ENCODE assay signal across 10 cellular contexts in the genomic region with DNA sequence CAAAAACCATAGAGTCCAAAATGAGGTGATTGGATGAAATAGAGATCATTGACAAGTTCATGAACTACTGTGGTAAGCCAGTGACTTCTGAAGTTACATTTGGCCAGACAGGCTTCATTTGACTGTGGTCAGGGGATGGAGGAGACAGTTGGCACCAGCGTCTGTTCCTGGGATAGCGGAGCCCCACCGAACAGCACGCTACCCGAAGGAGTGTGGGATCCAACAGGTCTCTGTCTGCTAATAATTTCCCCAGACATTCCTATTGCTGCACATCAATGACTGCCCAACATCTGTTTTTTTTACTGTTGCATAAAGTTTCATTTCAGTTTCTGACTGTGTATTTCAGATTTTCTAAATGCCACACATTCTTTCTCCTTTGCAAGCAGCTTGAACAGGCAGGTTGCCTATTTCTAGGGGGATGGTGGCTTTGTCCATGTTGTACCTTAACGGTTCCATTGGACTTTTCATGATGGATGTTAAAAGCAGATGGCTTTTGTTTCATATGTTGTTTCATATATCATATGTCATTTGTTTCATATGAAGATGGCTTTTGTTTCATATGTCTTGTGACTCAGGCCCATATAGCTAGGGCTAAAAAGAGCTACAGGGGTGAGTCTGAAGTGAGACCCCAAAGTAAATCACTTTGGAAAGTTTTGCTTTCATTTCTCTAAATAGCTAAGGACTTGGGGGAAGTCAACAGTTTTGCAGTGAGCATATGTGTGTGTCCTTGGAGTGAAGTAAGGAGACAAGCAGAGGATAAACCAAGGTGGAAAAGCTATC.
DNase-seq lines count a peak whose midpoint lies in the region; ATAC-seq and TF ChIP-seq lines count a peak whose summit lies in the region.
"Had no signal": no experiment of that assay in that cellular context is flagged by ENCODE, and none has a peak within 500 bp of the region (broad histone marks: within the 10 kb centered on the region; RNA-seq: fewer than 3 reads in every experiment).

No MANE protein-coding gene starts in this region.

- POLR2A ChIA-PET in OCI-LY7 (lab: Charles Lee): interaction anchor here (0.5 to 5.1 kb wide), 8 partner anchors 9 to 85 kb away, joined by 3 to 42 read pairs (median 5); no protein-coding TSS in a partner anchor

- no peak overlapping the region for H3K4me3 ChIP-seq in GM12865 (ENCODE audit: low read depth, low read length)
- peak overlapping the region; percentile 18 for H3K4me3 ChIP-seq in OCI-LY7 (ENCODE audit: low read depth, low read length, poor library complexity, severe bottlenecking)

- ATAC-seq in activated CD4-positive, CD25-positive, alpha-beta regulatory T cell treated with anti-CD3 and anti-CD28 coated beads, Interleukin-2, amount 50 U/mL, for 24 hours: no peak
- ATAC-seq: HCT116 had no signal

- H3K4me1 Mint-ChIP-seq in HFFc6 (ENCODE audit: low read depth): peaks cover 66% of the 10 kb centered on the region

- 0 out of 2 replicates have a peak, but pooled peaks cover 3% of the 10 kb centered on the region for H3K36me3 ChIP-seq in OCI-LY7 (ENCODE audit: insufficient read depth, low read length)

- peak overlapping the region; percentile 88 for H3K27ac ChIP-seq in OCI-LY7 (ENCODE audit: low read depth, low read length, poor library complexity, severe bottlenecking)

- H3K4me2 ChIP-seq in OCI-LY7 (ENCODE audit: low read length): peak overlapping the region; percentile 76

- intact Hi-C loops in OCI-LY7 (cut with micrococcal nuclease; ENCODE audit: unreplicated experiment): loop anchor here (10.0 kb wide), 1 partner anchor 321 kb away; a partner anchor contains a TSS

- H3K4me3 Mint-ChIP-seq in HFFc6: no peak overlapping the region

- BruUV-seq in OCI-LY7 (replicated peaks; lab: Mats Ljungman, UMichigan): no TSS peak

- DNase-seq in GM12865 (ENCODE audit: low read depth) (peak; percentile 32), HFFc6 (peak; percentile 28), OCI-LY7 (ENCODE audit: low spot score) (peak; percentile 41), kidney tubule cell (ENCODE audit: low spot score) (peak; percentile 90), DMS53 treated with DMSO at 0.1 percent for 48 hours (lab: John Stamatoyannopoulos, UW; ENCODE audit: unreplicated experiment) (no peak), NCI-H446 treated with DMSO at 0.1 percent for 48 hours (lab: John Stamatoyannopoulos, UW) (no peak), NCI-H2196 (lab: John Stamatoyannopoulos, UW; ENCODE audit: unreplicated experiment) (no peak)
- DNase-seq: NCI-H1092 had no signal

- no peaks in the 10 kb centered on the region for H3K9me3 Mint-ChIP-seq in HFFc6

- no peaks in the 10 kb centered on the region; the same call in 1 of the 2 replicates for H3K27me3 Mint-ChIP-seq in HFFc6 (ENCODE audit: insufficient read depth)

- 0 out of 2 replicates have a peak, but pooled peaks cover 4% of the 10 kb centered on the region for H3K36me3 Mint-ChIP-seq in HFFc6 (ENCODE audit: low read depth)

- peaks cover 22% of the 10 kb centered on the region; the same call in 1 of the 2 replicates for H3K79me2 ChIP-seq in OCI-LY7 (ENCODE audit: insufficient read depth, low read depth, low read length)

- TF ChIP-seq CTCF in GM12865 (IDR thresholded peaks at IDR 0.05; ENCODE audit: insufficient read depth, low read depth, low read length, missing control alignments): no peak
- no peak for TF ChIP-seq CTCF in HFFc6 (IDR thresholded peaks at IDR 0.05)
- TF ChIP-seq CTCF in OCI-LY7 (conservative IDR thresholded peaks at IDR 0.05; ENCODE audit: low read length): no peak

- H3K9me3 ChIP-seq in OCI-LY7 (ENCODE audit: low read length): no peaks in the 10 kb centered on the region

- CTCF ChIA-PET in OCI-LY7 (lab: Charles Lee; ENCODE audit: unreplicated experiment): no interaction called here

- H4K20me1 ChIP-seq in OCI-LY7 (ENCODE audit: insufficient read depth, low read length): no peaks in the 10 kb centered on the region

- H2AFZ ChIP-seq in OCI-LY7 (ENCODE audit: low read length): peak overlapping the region; percentile 65

- peaks cover 56% of the 10 kb centered on the region for H3K4me1 ChIP-seq in OCI-LY7 (ENCODE audit: insufficient read depth, low read length, poor library complexity, severe bottlenecking)

- H3K9me2 ChIP-seq in OCI-LY7 (ENCODE audit: insufficient read depth, low read length): no peaks in the 10 kb centered on the region

- no peak overlapping the region; the same call in 1 of the 2 replicates for H3K27ac Mint-ChIP-seq in HFFc6

Comparison
In these comparisons a context has a peak if more than half of its experiments do, and no peak if none do; other contexts are left out.
1. DNase-seq: peak in GM12865 (single experiment), HFFc6 (single experiment), OCI-LY7 (single experiment) and kidney tubule cell (single experiment); none in DMS53 treated with DMSO at 0.1 percent for 48 hours (single experiment), NCI-H446 treated with DMSO at 0.1 percent for 48 hours (single experiment) and NCI-H2196 (single experiment).